Comparison of ENCODE assay signal across 1 cellular context in genomic region chr7:116356979-116357378, GRCh38.
A peak's percentile ranks its signal among the peaks of the same experiment; 100 is the strongest.
TF ChIP-seq lines count a peak whose summit lies in the region.

No MANE protein-coding gene starts in this region.

TF ChIP-seq in K562, 482 proteins besides CTCF, POLR2A, EP300 and RAD21 (continued from another document):
- TF ChIP-seq, protein P1, sequence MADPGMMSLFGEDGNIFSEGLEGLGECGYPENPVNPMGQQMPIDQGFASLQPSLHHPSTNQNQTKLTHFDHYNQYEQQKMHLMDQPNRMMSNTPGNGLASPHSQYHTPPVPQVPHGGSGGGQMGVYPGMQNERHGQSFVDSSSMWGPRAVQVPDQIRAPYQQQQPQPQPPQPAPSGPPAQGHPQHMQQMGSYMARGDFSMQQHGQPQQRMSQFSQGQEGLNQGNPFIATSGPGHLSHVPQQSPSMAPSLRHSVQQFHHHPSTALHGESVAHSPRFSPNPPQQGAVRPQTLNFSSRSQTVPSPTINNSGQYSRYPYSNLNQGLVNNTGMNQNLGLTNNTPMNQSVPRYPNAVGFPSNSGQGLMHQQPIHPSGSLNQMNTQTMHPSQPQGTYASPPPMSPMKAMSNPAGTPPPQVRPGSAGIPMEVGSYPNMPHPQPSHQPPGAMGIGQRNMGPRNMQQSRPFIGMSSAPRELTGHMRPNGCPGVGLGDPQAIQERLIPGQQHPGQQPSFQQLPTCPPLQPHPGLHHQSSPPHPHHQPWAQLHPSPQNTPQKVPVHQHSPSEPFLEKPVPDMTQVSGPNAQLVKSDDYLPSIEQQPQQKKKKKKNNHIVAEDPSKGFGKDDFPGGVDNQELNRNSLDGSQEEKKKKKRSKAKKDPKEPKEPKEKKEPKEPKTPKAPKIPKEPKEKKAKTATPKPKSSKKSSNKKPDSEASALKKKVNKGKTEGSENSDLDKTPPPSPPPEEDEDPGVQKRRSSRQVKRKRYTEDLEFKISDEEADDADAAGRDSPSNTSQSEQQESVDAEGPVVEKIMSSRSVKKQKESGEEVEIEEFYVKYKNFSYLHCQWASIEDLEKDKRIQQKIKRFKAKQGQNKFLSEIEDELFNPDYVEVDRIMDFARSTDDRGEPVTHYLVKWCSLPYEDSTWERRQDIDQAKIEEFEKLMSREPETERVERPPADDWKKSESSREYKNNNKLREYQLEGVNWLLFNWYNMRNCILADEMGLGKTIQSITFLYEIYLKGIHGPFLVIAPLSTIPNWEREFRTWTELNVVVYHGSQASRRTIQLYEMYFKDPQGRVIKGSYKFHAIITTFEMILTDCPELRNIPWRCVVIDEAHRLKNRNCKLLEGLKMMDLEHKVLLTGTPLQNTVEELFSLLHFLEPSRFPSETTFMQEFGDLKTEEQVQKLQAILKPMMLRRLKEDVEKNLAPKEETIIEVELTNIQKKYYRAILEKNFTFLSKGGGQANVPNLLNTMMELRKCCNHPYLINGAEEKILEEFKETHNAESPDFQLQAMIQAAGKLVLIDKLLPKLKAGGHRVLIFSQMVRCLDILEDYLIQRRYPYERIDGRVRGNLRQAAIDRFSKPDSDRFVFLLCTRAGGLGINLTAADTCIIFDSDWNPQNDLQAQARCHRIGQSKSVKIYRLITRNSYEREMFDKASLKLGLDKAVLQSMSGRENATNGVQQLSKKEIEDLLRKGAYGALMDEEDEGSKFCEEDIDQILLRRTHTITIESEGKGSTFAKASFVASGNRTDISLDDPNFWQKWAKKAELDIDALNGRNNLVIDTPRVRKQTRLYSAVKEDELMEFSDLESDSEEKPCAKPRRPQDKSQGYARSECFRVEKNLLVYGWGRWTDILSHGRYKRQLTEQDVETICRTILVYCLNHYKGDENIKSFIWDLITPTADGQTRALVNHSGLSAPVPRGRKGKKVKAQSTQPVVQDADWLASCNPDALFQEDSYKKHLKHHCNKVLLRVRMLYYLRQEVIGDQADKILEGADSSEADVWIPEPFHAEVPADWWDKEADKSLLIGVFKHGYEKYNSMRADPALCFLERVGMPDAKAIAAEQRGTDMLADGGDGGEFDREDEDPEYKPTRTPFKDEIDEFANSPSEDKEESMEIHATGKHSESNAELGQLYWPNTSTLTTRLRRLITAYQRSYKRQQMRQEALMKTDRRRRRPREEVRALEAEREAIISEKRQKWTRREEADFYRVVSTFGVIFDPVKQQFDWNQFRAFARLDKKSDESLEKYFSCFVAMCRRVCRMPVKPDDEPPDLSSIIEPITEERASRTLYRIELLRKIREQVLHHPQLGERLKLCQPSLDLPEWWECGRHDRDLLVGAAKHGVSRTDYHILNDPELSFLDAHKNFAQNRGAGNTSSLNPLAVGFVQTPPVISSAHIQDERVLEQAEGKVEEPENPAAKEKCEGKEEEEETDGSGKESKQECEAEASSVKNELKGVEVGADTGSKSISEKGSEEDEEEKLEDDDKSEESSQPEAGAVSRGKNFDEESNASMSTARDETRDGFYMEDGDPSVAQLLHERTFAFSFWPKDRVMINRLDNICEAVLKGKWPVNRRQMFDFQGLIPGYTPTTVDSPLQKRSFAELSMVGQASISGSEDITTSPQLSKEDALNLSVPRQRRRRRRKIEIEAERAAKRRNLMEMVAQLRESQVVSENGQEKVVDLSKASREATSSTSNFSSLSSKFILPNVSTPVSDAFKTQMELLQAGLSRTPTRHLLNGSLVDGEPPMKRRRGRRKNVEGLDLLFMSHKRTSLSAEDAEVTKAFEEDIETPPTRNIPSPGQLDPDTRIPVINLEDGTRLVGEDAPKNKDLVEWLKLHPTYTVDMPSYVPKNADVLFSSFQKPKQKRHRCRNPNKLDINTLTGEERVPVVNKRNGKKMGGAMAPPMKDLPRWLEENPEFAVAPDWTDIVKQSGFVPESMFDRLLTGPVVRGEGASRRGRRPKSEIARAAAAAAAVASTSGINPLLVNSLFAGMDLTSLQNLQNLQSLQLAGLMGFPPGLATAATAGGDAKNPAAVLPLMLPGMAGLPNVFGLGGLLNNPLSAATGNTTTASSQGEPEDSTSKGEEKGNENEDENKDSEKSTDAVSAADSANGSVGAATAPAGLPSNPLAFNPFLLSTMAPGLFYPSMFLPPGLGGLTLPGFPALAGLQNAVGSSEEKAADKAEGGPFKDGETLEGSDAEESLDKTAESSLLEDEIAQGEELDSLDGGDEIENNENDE (IDR thresholded peaks at IDR 0.05; ENCODE audit: low read depth, low read length), result no peak
- TF ChIP-seq NR2C2 (CRISPR knock-in tag; IDR thresholded peaks at IDR 0.05) (no peak), NR2C2 (tag; IDR thresholded peaks at IDR 0.05) (peak; percentile 45; the same call in 1 of the 2 replicates), FOXA3 (CRISPR knock-in tag; conservative IDR thresholded peaks at IDR 0.05 in 1 of 2, IDR thresholded peaks at IDR 0.05 in 1 of 2) (peak; percentile 66 to 69; a peak in 3 of 4 replicates), KAT7 (CRISPR knock-in tag; IDR thresholded peaks at IDR 0.05; ENCODE audit: borderline replicate concordance) (no peak), CEBPZ (IDR thresholded peaks at IDR 0.05; ENCODE audit: borderline replicate concordance, low read depth, low read length) (no peak), ADNP (tag; IDR thresholded peaks at IDR 0.05) (no peak), PBX2 (CRISPR knock-in tag; IDR thresholded peaks at IDR 0.05; ENCODE audit: low read depth) (no peak), PBX2 (tag; conservative IDR thresholded peaks at IDR 0.05; ENCODE audit: low read depth) (peak; percentile 65), MTA3 (IDR thresholded peaks at IDR 0.05; ENCODE audit: borderline replicate concordance) (no peak), SNIP1 (IDR thresholded peaks at IDR 0.05; ENCODE audit: low read depth) (no peak), GATAD2A (IDR thresholded peaks at IDR 0.05) (no peak), NR2C1 (IDR thresholded peaks at IDR 0.05) (no peak), NR2C1 (tag; IDR thresholded peaks at IDR 0.05) (0 out of 2 replicates have a peak, but pooled peaks have one; percentile 12), JUND (IDR thresholded peaks at IDR 0.05; ENCODE audit: borderline replicate concordance, low read depth, low read length) (no peak), JUND (tag; IDR thresholded peaks at IDR 0.05; ENCODE audit: borderline replicate concordance, low read depth, low read length) (no peak), HMG20B (CRISPR knock-in tag; IDR thresholded peaks at IDR 0.05) (no peak)
- TF ChIP-seq, protein P2, sequence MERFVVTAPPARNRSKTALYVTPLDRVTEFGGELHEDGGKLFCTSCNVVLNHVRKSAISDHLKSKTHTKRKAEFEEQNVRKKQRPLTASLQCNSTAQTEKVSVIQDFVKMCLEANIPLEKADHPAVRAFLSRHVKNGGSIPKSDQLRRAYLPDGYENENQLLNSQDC (CRISPR knock-in tag; IDR thresholded peaks at IDR 0.05), result no peak
- TF ChIP-seq, protein P3, sequence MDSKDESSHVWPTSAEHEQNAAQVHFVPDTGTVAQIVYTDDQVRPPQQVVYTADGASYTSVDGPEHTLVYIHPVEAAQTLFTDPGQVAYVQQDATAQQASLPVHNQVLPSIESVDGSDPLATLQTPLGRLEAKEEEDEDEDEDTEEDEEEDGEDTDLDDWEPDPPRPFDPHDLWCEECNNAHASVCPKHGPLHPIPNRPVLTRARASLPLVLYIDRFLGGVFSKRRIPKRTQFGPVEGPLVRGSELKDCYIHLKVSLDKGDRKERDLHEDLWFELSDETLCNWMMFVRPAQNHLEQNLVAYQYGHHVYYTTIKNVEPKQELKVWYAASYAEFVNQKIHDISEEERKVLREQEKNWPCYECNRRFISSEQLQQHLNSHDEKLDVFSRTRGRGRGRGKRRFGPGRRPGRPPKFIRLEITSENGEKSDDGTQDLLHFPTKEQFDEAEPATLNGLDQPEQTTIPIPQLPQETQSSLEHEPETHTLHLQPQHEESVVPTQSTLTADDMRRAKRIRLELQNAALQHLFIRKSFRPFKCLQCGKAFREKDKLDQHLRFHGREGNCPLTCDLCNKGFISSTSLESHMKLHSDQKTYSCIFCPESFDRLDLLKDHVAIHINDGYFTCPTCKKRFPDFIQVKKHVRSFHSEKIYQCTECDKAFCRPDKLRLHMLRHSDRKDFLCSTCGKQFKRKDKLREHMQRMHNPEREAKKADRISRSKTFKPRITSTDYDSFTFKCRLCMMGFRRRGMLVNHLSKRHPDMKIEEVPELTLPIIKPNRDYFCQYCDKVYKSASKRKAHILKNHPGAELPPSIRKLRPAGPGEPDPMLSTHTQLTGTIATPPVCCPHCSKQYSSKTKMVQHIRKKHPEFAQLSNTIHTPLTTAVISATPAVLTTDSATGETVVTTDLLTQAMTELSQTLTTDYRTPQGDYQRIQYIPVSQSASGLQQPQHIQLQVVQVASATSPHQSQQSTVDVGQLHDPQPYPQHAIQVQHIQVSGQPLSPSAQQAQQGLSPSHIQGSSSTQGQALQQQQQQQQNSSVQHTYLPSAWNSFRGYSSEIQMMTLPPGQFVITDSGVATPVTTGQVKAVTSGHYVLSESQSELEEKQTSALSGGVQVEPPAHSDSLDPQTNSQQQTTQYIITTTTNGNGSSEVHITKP (IDR thresholded peaks at IDR 0.05; ENCODE audit: partially characterized antibody), result no peak
